6 cellular contexts compared by ENCODE assay signal in genomic region chr4:675036-675804, GRCh38. TPM values are rescaled to one million over a fixed set of nuclear protein-coding genes. Genes with fewer than 3 reads are reported as not detected.
DNase-seq lines count a peak whose midpoint lies in the region; TF ChIP-seq lines count a peak whose summit lies in the region.

No MANE protein-coding gene starts in this region.

- H3K79me2 ChIP-seq in OCI-LY3 (ENCODE audit: low read length), result peaks cover 26% of the 10 kb centered on the region

- WGBS in suprapubic skin, result 57% methylated on average over 12 of the region's 23 CpGs

- H3K36me3 ChIP-seq in OCI-LY3 (replicated peaks; ENCODE audit: low read depth, low read length) (peaks cover 15% of the 10 kb centered on the region), suprapubic skin (peaks cover 22% of the 10 kb centered on the region)

- H4K20me1 ChIP-seq in OCI-LY3 (ENCODE audit: insufficient read depth, low read length), result no peaks in the 10 kb centered on the region

- H3K4me1 ChIP-seq in OCI-LY3 (ENCODE audit: low read length), result peaks cover 40% of the 10 kb centered on the region
- H3K4me1 ChIP-seq in suprapubic skin, result peaks cover 58% of the 10 kb centered on the region

- peak overlapping the region; percentile 84 for H3K27ac ChIP-seq in OCI-LY3 (ENCODE audit: low read length)
- H3K27ac ChIP-seq in suprapubic skin, result peak overlapping the region; percentile 87

- no peak for TF ChIP-seq EP300 in suprapubic skin (IDR thresholded peaks at IDR 0.05)

- DNase-seq in foreskin fibroblast (peak in 1 of 2 donors; percentile 48), suprapubic skin (ENCODE audit: low spot score in 2 of 2) (no peak), NCI-H1048 (lab: John Stamatoyannopoulos, UW) (no peak)
- no peak for DNase-seq in activated CD4-positive, CD25-positive, alpha-beta regulatory T cell (lab: John Stamatoyannopoulos, UW)

- peak overlapping the region; percentile 91 for H3K4me2 ChIP-seq in OCI-LY3 (ENCODE audit: low read length)

- H3K9ac ChIP-seq in OCI-LY3 (ENCODE audit: low read length), result peak overlapping the region; percentile 97

- H2AFZ ChIP-seq in OCI-LY3 (ENCODE audit: low read depth, low read length), result no peak overlapping the region

- no peaks in the 10 kb centered on the region for H3K27me3 ChIP-seq in OCI-LY3 (ENCODE audit: low read depth, low read length)
- H3K27me3 ChIP-seq in suprapubic skin, result no peaks in the 10 kb centered on the region

- H3K4me3 ChIP-seq in OCI-LY3 (ENCODE audit: low read length) (peak overlapping the region; percentile 94), foreskin fibroblast (ENCODE audit: low read depth in 1 of 2, low read length in 2 of 2) (peak overlapping the region; percentile 67 to 99), suprapubic skin (peak overlapping the region; percentile 87)

- TF ChIP-seq CTCF in OCI-LY3 (IDR thresholded peaks at IDR 0.05; ENCODE audit: low read depth, low read length) (no peak), foreskin fibroblast (IDR thresholded peaks at IDR 0.05; ENCODE audit: low read depth, low read length) (no peak), suprapubic skin (IDR thresholded peaks at IDR 0.05) (no peak)

- TF ChIP-seq POLR2A in GM19099 (IDR thresholded peaks at IDR 0.05; ENCODE audit: extremely low read depth, insufficient read length, low read depth) (peak; percentile 13), suprapubic skin (IDR thresholded peaks at IDR 0.05) (no peak)

- H3K9me3 ChIP-seq in OCI-LY3 (ENCODE audit: insufficient read depth, low read length) (no peaks in the 10 kb centered on the region), suprapubic skin (no peaks in the 10 kb centered on the region)

RNA-seq across cellular contexts. Expression of gene MYL5, which starts 0.9 kb away (rescaled TPM):
- 10 to 100 TPM in 2 of 4 donors, 1 to 10 TPM in 2; 5.3 to 20.4 (median 10.5) TPM for total RNA-seq in suprapubic skin

RNA-seq across cellular contexts. Expression of gene ATP5ME, which starts 1.1 kb away (rescaled TPM):
- 100 to 1,000 TPM in 2 of 4 donors, 10 to 100 TPM in 2; 60.2 to 167 (median 102) TPM for total RNA-seq in suprapubic skin

RNA-seq across cellular contexts. Expression of gene SLC49A3, which starts 13.7 kb away (rescaled TPM):
- total RNA-seq in suprapubic skin, result 10 to 100 TPM in 3 of 4 donors, 1 to 10 TPM in 1; 8.9 to 21.1 (median 17.4) TPM

RNA-seq across cellular contexts. Expression of gene PCGF3, which starts 30.4 kb away (rescaled TPM):
- total RNA-seq in suprapubic skin, result 100 to 1,000 TPM in 1 of 4 donors, 10 to 100 TPM in 3; 59.7 to 152 (median 71.2) TPM

RNA-seq across cellular contexts. Expression of gene PDE6B, which starts 49.8 kb away (rescaled TPM):
- total RNA-seq in suprapubic skin, result 1 to 10 TPM in 1 of 4 donors, under 1 TPM in 1, not detected in 2; 0.95 to 9.5 TPM
